1 cellular context compared by ENCODE assay signal in the genomic region with DNA sequence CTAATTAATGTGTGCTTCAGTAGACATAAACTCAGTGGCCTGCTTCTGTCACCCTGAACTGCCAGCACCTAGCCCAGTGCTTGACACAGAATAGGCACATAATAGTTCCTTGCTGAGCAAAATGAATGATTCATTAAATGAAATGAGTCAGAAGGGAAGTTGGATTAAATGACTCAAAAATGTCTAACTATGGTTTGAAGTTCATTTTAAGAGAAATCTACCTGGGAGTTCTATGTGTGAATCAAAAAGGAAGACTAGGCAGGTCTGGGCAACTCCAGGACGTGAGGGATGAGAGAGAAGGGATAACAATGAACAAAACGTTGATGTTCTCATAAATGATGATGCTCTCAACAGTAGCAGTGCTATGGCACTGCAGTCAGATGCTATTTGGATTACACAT.
TF ChIP-seq lines count a peak whose summit lies in the region.

No MANE protein-coding gene starts in this region.

TF ChIP-seq in HCT116, 20 proteins besides CTCF, POLR2A, EP300 and RAD21 (continued from another document):
- no peak for TF ChIP-seq TCF7L2 (IDR thresholded peaks at IDR 0.05; ENCODE audit: borderline replicate concordance, extremely low read depth, insufficient read depth, insufficient read length)
TF ChIP-seq in HCT116: peak in this region for 10.
